Comparison of ENCODE assay signal across 8 cellular contexts in genomic region chr4:2484993-2485392, GRCh38. TPM values are rescaled to one million over a fixed set of nuclear protein-coding genes. Genes with fewer than 3 reads are reported as not detected.
DNase-seq lines count a peak whose midpoint lies in the region; ATAC-seq and TF ChIP-seq lines count a peak whose summit lies in the region.

No MANE protein-coding gene starts in this region.

- H3K27me3 ChIP-seq in Peyer's patch, result no peaks in the 10 kb centered on the region

- CTCF ChIA-PET in activated naive CD4-positive, alpha-beta T cell treated with anti-CD3 and anti-CD28 coated beads for 36 hours (lab: Charles Lee), result interaction anchor here (0.6 kb wide), 1 partner anchor 580 kb away, joined by 3 read pairs; no protein-coding TSS in a partner anchor

- H3K36me3 ChIP-seq in Peyer's patch, result peaks cover 0 to 8% (median 0%) of the 10 kb centered on the region in 3 donors

- TF ChIP-seq POLR2A in Peyer's patch (IDR thresholded peaks at IDR 0.05), result no peak

- H3K4me3 ChIP-seq in Peyer's patch (peak overlapping the region in 2 of 4 donors; percentile 18 to 43), coronary artery (no peak overlapping the region)

- peak overlapping the region; percentile 46 for H3K4me3 Mint-ChIP-seq in activated naive CD4-positive, alpha-beta T cell treated with anti-CD3 and anti-CD28 coated beads for 36 hours

- H3K27ac Mint-ChIP-seq in activated naive CD4-positive, alpha-beta T cell treated with anti-CD3 and anti-CD28 coated beads for 36 hours, result peak overlapping the region; percentile 68

- peaks cover 87% of the 10 kb centered on the region for H3K4me1 Mint-ChIP-seq in activated naive CD4-positive, alpha-beta T cell treated with anti-CD3 and anti-CD28 coated beads for 36 hours (ENCODE audit: low read depth)

- no peaks in the 10 kb centered on the region for H3K27me3 Mint-ChIP-seq in activated naive CD4-positive, alpha-beta T cell treated with anti-CD3 and anti-CD28 coated beads for 36 hours (ENCODE audit: low read depth)

- TF ChIP-seq CTCF in Peyer's patch (IDR thresholded peaks at IDR 0.05) (no peak), coronary artery (IDR thresholded peaks at IDR 0.05) (no peak)

- H3K27ac ChIP-seq in Peyer's patch, result peak overlapping the region; percentile 72 to 86 (median 77)
- H3K27ac ChIP-seq in coronary artery, result peak overlapping the region in 1 of 2 donors; percentile 37

- H3K9me3 Mint-ChIP-seq in activated naive CD4-positive, alpha-beta T cell treated with anti-CD3 and anti-CD28 coated beads for 36 hours, result no peaks in the 10 kb centered on the region

- ATAC-seq in HG02571 (IDR thresholded peaks at IDR 0.05; ENCODE audit: unreplicated experiment), result peak; percentile 60

- H3K9me3 ChIP-seq in Peyer's patch, result no peaks in the 10 kb centered on the region

- H3K4me1 ChIP-seq in Peyer's patch, result peaks cover 12 to 90% (median 57%) of the 10 kb centered on the region in 4 donors

- intact Hi-C loops in activated naive CD4-positive, alpha-beta T cell treated with anti-CD3 and anti-CD28 coated beads for 36 hours (cut with micrococcal nuclease), result loop anchor here (1.0 kb wide), 1 partner anchor 16 kb away; the partner anchor contains the start of gene RNF4

- H3K36me3 Mint-ChIP-seq in activated naive CD4-positive, alpha-beta T cell treated with anti-CD3 and anti-CD28 coated beads for 36 hours (ENCODE audit: low read depth), result peaks cover 13% of the 10 kb centered on the region

- peak; percentile 87 for DNase-seq in GF-D8 (lab: John Stamatoyannopoulos, UW)
- peak; percentile 75 to 94 (median 90) for DNase-seq in Peyer's patch
- peak; percentile 85 for DNase-seq in activated naive CD4-positive, alpha-beta T cell treated with anti-CD3 and anti-CD28 coated beads for 36 hours
- peak in 30 of 51 donors; percentile 6 to 66 (median 39) for DNase-seq in hypothalamus (lab: John Stamatoyannopoulos, UW)
- peak; percentile 27 for DNase-seq in stimulated activated CD4-positive, alpha-beta T cell treated with anti-CD3 and anti-CD28 coated beads, Interleukin-2, amount 100 ng/mL, for 4 hours (ENCODE audit: low read depth)
- DNase-seq in coronary artery (ENCODE audit: low spot score), result no peak
- DNase-seq in NCI-H2029 treated with DMSO at 0.1 percent for 48 hours (lab: John Stamatoyannopoulos, UW), result no peak

RNA-seq across cellular contexts. Expression of gene RNF4, which starts 16.1 kb away (rescaled TPM):
- 10 to 100 TPM; 42.2 to 99.0 (median 50.1) TPM for total RNA-seq in Peyer's patch
- total RNA-seq in activated naive CD4-positive, alpha-beta T cell treated with anti-CD3 and anti-CD28 coated beads for 36 hours, result 10 to 100 TPM; 69.2 to 73.1 TPM

RNA-seq across cellular contexts. Expression of gene FAM193A, which starts 51.5 kb away (rescaled TPM):
- 10 to 100 TPM; 38.2 to 77.6 (median 51.2) TPM for total RNA-seq in Peyer's patch
- 10 to 100 TPM; 20.1 to 20.4 TPM for total RNA-seq in activated naive CD4-positive, alpha-beta T cell treated with anti-CD3 and anti-CD28 coated beads for 36 hours

Comparison
In these comparisons a context has a peak if more than half of its experiments do, and no peak if none do; other contexts are left out.
1. DNase-seq: peak in GF-D8 (single experiment), Peyer's patch (3 of 3), activated naive CD4-positive, alpha-beta T cell treated with anti-CD3 and anti-CD28 coated beads for 36 hours (single experiment), hypothalamus (30 of 51) and stimulated activated CD4-positive, alpha-beta T cell treated with anti-CD3 and anti-CD28 coated beads, Interleukin-2, amount 100 ng/mL, for 4 hours (single experiment); none in coronary artery (single experiment) and NCI-H2029 treated with DMSO at 0.1 percent for 48 hours (single experiment).